ENCODE assay signal across 8 cellular contexts in genomic region chr2:206442854-206443734, GRCh38. TPM values are rescaled to one million over a fixed set of nuclear protein-coding genes. Genes with fewer than 3 reads are reported as not detected.
DNase-seq lines count a peak whose midpoint lies in the region; ATAC-seq and TF ChIP-seq lines count a peak whose summit lies in the region.

ADAM23 (plus strand) TSS chr2:206443532; CDS start chr2:206443867, 335 bp downstream.

- no peaks in the 10 kb centered on the region for H3K79me2 ChIP-seq in OCI-LY7 (ENCODE audit: insufficient read depth, low read depth, low read length)

- H4K20me1 ChIP-seq in OCI-LY7 (ENCODE audit: insufficient read depth, low read length), result no peaks in the 10 kb centered on the region

- no peaks in the 10 kb centered on the region for H3K4me1 ChIP-seq in OCI-LY7 (ENCODE audit: insufficient read depth, low read length, poor library complexity, severe bottlenecking)
- H3K4me1 ChIP-seq in urinary bladder (ENCODE audit: insufficient read depth), result no peaks in the 10 kb centered on the region

- POLR2A ChIA-PET in OCI-LY7 (lab: Charles Lee), result no interaction called here

- H2AFZ ChIP-seq in OCI-LY7 (ENCODE audit: low read length), result no peak within 1 kb of the TSS

- H3K4me2 ChIP-seq in OCI-LY7 (ENCODE audit: low read length), result peak within 1 kb of the TSS; percentile 42

- BruUV-seq in OCI-LY7 (replicated peaks; lab: Mats Ljungman, UMichigan), result no TSS peak

- peak within 1 kb of the TSS; percentile 23 for H3K4me3 ChIP-seq in OCI-LY7 (ENCODE audit: low read depth, low read length, poor library complexity, severe bottlenecking)
- peak within 1 kb of the TSS; percentile 63 for H3K4me3 ChIP-seq in urinary bladder (ENCODE audit: low read depth, low read length)

- no peaks in the 10 kb centered on the region for H3K9me3 ChIP-seq in OCI-LY7 (ENCODE audit: low read length)

- peak; percentile 46 for ATAC-seq in GM18505 (IDR thresholded peaks at IDR 0.05; ENCODE audit: unreplicated experiment)
- ATAC-seq in HG03196 (IDR thresholded peaks at IDR 0.05; ENCODE audit: unreplicated experiment), result peak; percentile 39

- CTCF ChIA-PET in OCI-LY7 (lab: Charles Lee; ENCODE audit: unreplicated experiment), result no interaction called here

- H3K9me2 ChIP-seq in OCI-LY7 (ENCODE audit: insufficient read depth, low read length), result no peaks in the 10 kb centered on the region

- intact Hi-C loops in OCI-LY7 (cut with micrococcal nuclease; ENCODE audit: unreplicated experiment), result no loop called here

- H3K36me3 ChIP-seq in OCI-LY7 (ENCODE audit: insufficient read depth, low read length), result no peaks in the 10 kb centered on the region
- H3K36me3 ChIP-seq in urinary bladder (ENCODE audit: insufficient read depth), result no peaks in the 10 kb centered on the region

- H3K27ac ChIP-seq in OCI-LY7 (ENCODE audit: low read depth, low read length, poor library complexity, severe bottlenecking), result no peak within 1 kb of the TSS
- H3K27ac ChIP-seq in urinary bladder (ENCODE audit: low read depth), result no peak within 1 kb of the TSS

- no peak for TF ChIP-seq CTCF in OCI-LY7 (conservative IDR thresholded peaks at IDR 0.05; ENCODE audit: low read length)

- WGBS in urinary bladder, result under 1% methylated on average over 80 of the region's 81 CpGs

- peak; percentile 67 for TF ChIP-seq POLR2A in GM18505 (IDR thresholded peaks at IDR 0.05; ENCODE audit: borderline replicate concordance, extremely low read depth, insufficient read depth, insufficient read length)

- DNase-seq in 8988T (peak; percentile 93), OCI-LY7 (ENCODE audit: low spot score) (peak; percentile 14), glomerular visceral epithelial cell (ENCODE audit: extremely low spot score) (peak; percentile 25), occipital lobe (lab: John Stamatoyannopoulos, UW) (peak; percentile 82)
- peak; percentile 46 for DNase-seq in activated naive CD4-positive, alpha-beta T cell treated with anti-CD3 and anti-CD28 coated beads, Interleukin-2, amount 50 U/mL, for 16 hours

RNA-seq across cellular contexts. Expression of gene ADAM23, which starts in this region (rescaled TPM):
- not detected in 2 replicates for total RNA-seq in OCI-LY7 (2014; rRNA removed; shearing (Covaris generic))
- 0.18 and 0.53 TPM in 2 replicates for total RNA-seq in OCI-LY7 (2022)
- 18.9 TPM for total RNA-seq in occipital lobe
- total RNA-seq in urinary bladder, result 7.4 TPM
- polyA plus RNA-seq in urinary bladder, result 2.4 TPM

Comparison
In these comparisons a context has a peak if more than half of its experiments do, and no peak if none do; other contexts are left out.
1. Peak in DNase-seq, H3K4me3 ChIP-seq and H3K4me2 ChIP-seq in OCI-LY7; RNA of the gene not detected or under 1 TPM.
2. DNase-seq: peak in every context shown above with its lines; median percentile 93 in 8988T; 82 in occipital lobe; 46 in activated naive CD4-positive, alpha-beta T cell treated with anti-CD3 and anti-CD28 coated beads, Interleukin-2, amount 50 U/mL, for 16 hours; 25 in glomerular visceral epithelial cell; 14 in OCI-LY7.